11 cellular contexts compared by ENCODE assay signal in the genomic region with DNA sequence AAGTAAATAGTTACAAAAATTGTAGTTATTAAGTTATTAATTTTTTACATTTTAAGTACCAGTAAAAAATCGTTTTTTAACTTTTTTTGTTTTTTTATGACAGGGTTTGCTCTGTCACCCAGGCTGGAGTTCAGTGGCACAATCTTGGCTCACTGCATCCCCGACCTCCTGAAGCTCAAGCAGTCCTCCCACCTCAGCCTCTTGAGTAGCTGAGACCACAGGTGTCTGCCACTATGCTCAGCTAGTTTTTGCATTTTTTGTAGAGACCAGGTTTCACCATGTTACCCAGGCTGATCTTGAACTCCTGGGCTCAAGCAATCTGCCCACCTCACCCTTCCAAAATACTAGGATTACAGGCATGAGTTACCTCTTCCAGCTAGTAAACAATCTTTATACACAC.
"Had no signal": no experiment of that assay in that cellular context is flagged by ENCODE, and none has a peak within 500 bp of the region (broad histone marks: within the 10 kb centered on the region; RNA-seq: fewer than 3 reads in every experiment).

No MANE protein-coding gene starts in this region.

- H3K4me3 Mint-ChIP-seq: GM23338, H9, HFFc6 had no signal

- H3K4me3 ChIP-seq: GM23248, GM23338, HAP-1 had no signal

- DNase-seq: GM23248, GOT3, H7, H9, HCEC 1CT, HFFc6 had no signal

- H3K36me3 ChIP-seq: HAP-1 had no signal

- FAIRE-seq: H1, H54 had no signal

- H3K9me3 ChIP-seq: HAP-1 had no signal

- ATAC-seq: GM23338, HCT116 had no signal

- H3K4me1 ChIP-seq: HAP-1 had no signal

- H3K4me2 ChIP-seq: GM23338 had no signal

- H3K27ac ChIP-seq: GM23248 had no signal

- H2AFZ ChIP-seq: GM23248, GM23338 had no signal

- H3K9ac ChIP-seq: GM23248 had no signal

- H3K27ac Mint-ChIP-seq: GM23338, H9, HFFc6 had no signal

- H3K9me3 Mint-ChIP-seq: GM23338, H9, HFFc6 had no signal
